15 cellular contexts compared by ENCODE assay signal in genomic region chr13:62046512-62046911, GRCh38.
DNase-seq lines count a peak whose midpoint lies in the region; ATAC-seq and TF ChIP-seq lines count a peak whose summit lies in the region.
"Had no signal": no experiment of that assay in that cellular context is flagged by ENCODE, and none has a peak within 500 bp of the region (broad histone marks: within the 10 kb centered on the region; RNA-seq: fewer than 3 reads in every experiment).

No MANE protein-coding gene starts in this region.

- POLR2A ChIA-PET in activated CD4-positive, alpha-beta T cell treated with anti-CD3 and anti-CD28 coated beads, Interleukin-2, amount 10 ng/mL, durations not matched to agents 7 days and 5 days (lab: Charles Lee) = no interaction called here

- no peak for TF ChIP-seq POLR2A in spleen (IDR thresholded peaks at IDR 0.05)

- DNase-seq in mesenteric fat pad (ENCODE audit: low spot score) (peak; percentile 68), spleen (peak; percentile 69), upper lobe of right lung (peak; percentile 46)
- DNase-seq in activated CD4-positive, alpha-beta T cell treated with anti-CD3 and anti-CD28 coated beads, Interleukin-2, amount 10 ng/mL, durations not matched to agents 7 days and 5 days = no peak
- no peak for DNase-seq in central memory CD4-positive, alpha-beta T cell
- DNase-seq: Calu3; CD8-positive, alpha-beta T cell; DMS79 treated with DMSO at 0.1 percent for 48 hours; H9 had no signal

- H3K9me3 Mint-ChIP-seq in activated CD4-positive, alpha-beta T cell treated with anti-CD3 and anti-CD28 coated beads, Interleukin-2, amount 10 ng/mL, durations not matched to agents 7 days and 5 days = peaks cover 5% of the 10 kb centered on the region

- H3K9me3 ChIP-seq in spleen = peaks cover 0 to 29% (median 8%) of the 10 kb centered on the region in 8 donors
- no peaks in the 10 kb centered on the region for H3K9me3 ChIP-seq in upper lobe of right lung

- no peaks in the 10 kb centered on the region for H3K27me3 ChIP-seq in spleen (replicated peaks in 1 of 7)
- no peaks in the 10 kb centered on the region for H3K27me3 ChIP-seq in upper lobe of right lung
- H3K27me3 ChIP-seq: BLaER1 treated with 17β-estradiol and CSF1 and Interleukin-3, amounts not matched to agents 10 nM and 100 nM had no signal

- H3K4me1 Mint-ChIP-seq in activated CD4-positive, alpha-beta T cell treated with anti-CD3 and anti-CD28 coated beads, Interleukin-2, amount 10 ng/mL, durations not matched to agents 7 days and 5 days = no peaks in the 10 kb centered on the region
- H3K4me1 Mint-ChIP-seq: B cell, H9 had no signal

- H3K4me1 ChIP-seq in spleen (no peaks in the 10 kb centered on the region), upper lobe of right lung (no peaks in the 10 kb centered on the region)
- H3K4me1 ChIP-seq: BLaER1 treated with 17β-estradiol and CSF1 and Interleukin-3, amounts not matched to agents 10 nM and 100 nM had no signal

- CTCF ChIA-PET in activated CD4-positive, alpha-beta T cell treated with anti-CD3 and anti-CD28 coated beads, Interleukin-2, amount 10 ng/mL, durations not matched to agents 7 days and 5 days (lab: Charles Lee) = no interaction called here

- H3K27ac Mint-ChIP-seq in activated CD4-positive, alpha-beta T cell treated with anti-CD3 and anti-CD28 coated beads, Interleukin-2, amount 10 ng/mL, durations not matched to agents 7 days and 5 days = no peak overlapping the region
- H3K27ac Mint-ChIP-seq: B cell; CD8-positive, alpha-beta T cell; H9 had no signal

- H3K36me3 Mint-ChIP-seq in activated CD4-positive, alpha-beta T cell treated with anti-CD3 and anti-CD28 coated beads, Interleukin-2, amount 10 ng/mL, durations not matched to agents 7 days and 5 days (ENCODE audit: low read depth) = no peaks in the 10 kb centered on the region
- H3K36me3 Mint-ChIP-seq: CD8-positive, alpha-beta T cell had no signal

- no peaks in the 10 kb centered on the region for H3K27me3 Mint-ChIP-seq in activated CD4-positive, alpha-beta T cell treated with anti-CD3 and anti-CD28 coated beads, Interleukin-2, amount 10 ng/mL, durations not matched to agents 7 days and 5 days
- H3K27me3 Mint-ChIP-seq: B cell had no signal

- H3K27ac ChIP-seq in spleen = no peak overlapping the region
- H3K27ac ChIP-seq in upper lobe of right lung = no peak overlapping the region
- H3K27ac ChIP-seq: BLaER1 treated with 17β-estradiol and CSF1 and Interleukin-3, amounts not matched to agents 10 nM and 100 nM had no signal

- no peak for TF ChIP-seq CTCF in spleen (IDR thresholded peaks at IDR 0.05 in 8 of 11, conservative IDR thresholded peaks at IDR 0.05 in 3 of 11)
- TF ChIP-seq CTCF in upper lobe of right lung (IDR thresholded peaks at IDR 0.05) = no peak

- intact Hi-C loops in spleen (cut with DNase I; ENCODE audit: low total_unique reads) = no loop called here
- intact Hi-C loops in upper lobe of right lung (cut with DNase I) = no loop called here

- no peak overlapping the region for H3K4me3 Mint-ChIP-seq in activated CD4-positive, alpha-beta T cell treated with anti-CD3 and anti-CD28 coated beads, Interleukin-2, amount 10 ng/mL, durations not matched to agents 7 days and 5 days
- H3K4me3 Mint-ChIP-seq: B cell; CD8-positive, alpha-beta T cell; H9 had no signal

- ATAC-seq in esophagus mucosa (peak; percentile 23), upper lobe of right lung (peak; percentile 45), GM18858 (IDR thresholded peaks at IDR 0.05; ENCODE audit: unreplicated experiment) (no peak)
- ATAC-seq: CD8-positive, alpha-beta T cell; GM12878; HepG2 had no signal

- H3K4me3 ChIP-seq in spleen = no peak overlapping the region
- H3K4me3 ChIP-seq in upper lobe of right lung = no peak overlapping the region
- H3K4me3 ChIP-seq: BLaER1 treated with 17β-estradiol and CSF1 and Interleukin-3, amounts not matched to agents 10 nM and 100 nM; GM12878 had no signal

- H3K36me3 ChIP-seq in spleen = no peaks in the 10 kb centered on the region
- no peaks in the 10 kb centered on the region for H3K36me3 ChIP-seq in upper lobe of right lung
- H3K36me3 ChIP-seq: BLaER1 treated with 17β-estradiol and CSF1 and Interleukin-3, amounts not matched to agents 10 nM and 100 nM had no signal

- WGBS in spleen, 5 donors = 85 to 91% (median 90%) methylated on average over 9 to 13 of the region's 13 CpGs

Comparison
In these comparisons a context has a peak if more than half of its experiments do, and no peak if none do; other contexts are left out.
1. DNase-seq: peak in mesenteric fat pad (single experiment), spleen (single experiment) and upper lobe of right lung (single experiment); none in activated CD4-positive, alpha-beta T cell treated with anti-CD3 and anti-CD28 coated beads, Interleukin-2, amount 10 ng/mL, durations not matched to agents 7 days and 5 days (single experiment) and central memory CD4-positive, alpha-beta T cell (single experiment).